9 cellular contexts compared by ENCODE assay signal in the genomic region with DNA sequence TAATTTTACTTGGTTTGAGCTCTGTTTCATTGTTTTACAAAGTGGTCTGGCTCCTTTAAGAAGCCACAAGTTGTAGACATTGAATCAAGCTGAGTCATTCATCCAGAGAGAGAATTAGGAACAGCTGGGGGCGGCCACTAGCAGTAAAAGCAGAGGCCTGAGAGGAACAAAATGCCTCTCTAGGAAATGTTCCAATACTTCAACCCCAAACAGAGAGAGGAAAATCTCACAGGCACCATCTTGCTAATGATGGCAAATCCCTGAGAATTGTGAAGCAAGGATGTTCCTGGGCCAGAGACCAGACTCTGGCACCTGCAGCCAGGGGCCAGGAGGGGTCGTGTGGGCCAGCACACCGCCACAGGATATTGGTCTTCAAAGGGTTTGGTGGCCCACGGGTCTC. TPM values are rescaled to one million over a fixed set of nuclear protein-coding genes. Genes with fewer than 3 reads are reported as not detected.
DNase-seq lines count a peak whose midpoint lies in the region; ATAC-seq and TF ChIP-seq lines count a peak whose summit lies in the region.
"Had no signal": no experiment of that assay in that cellular context is flagged by ENCODE, and none has a peak within 500 bp of the region (broad histone marks: within the 10 kb centered on the region; RNA-seq: fewer than 3 reads in every experiment).

No MANE protein-coding gene starts in this region.

- peak overlapping the region; percentile 70; the same call in 1 of the 2 replicates for H3K27ac Mint-ChIP-seq in GM23338

- ATAC-seq in GM23338: peak; percentile 82
- peak; percentile 77 for ATAC-seq in foreskin keratinocyte
- ATAC-seq in sciatic nerve: peak; percentile 55
- ATAC-seq in GM18858 (IDR thresholded peaks at IDR 0.05; ENCODE audit: unreplicated experiment): no peak

- peaks cover 2% of the 10 kb centered on the region for H3K27me3 Mint-ChIP-seq in GM23338 (ENCODE audit: insufficient read depth, low read depth, poor library complexity)

- TF ChIP-seq CTCF in GM23338 (conservative IDR thresholded peaks at IDR 0.05; ENCODE audit: low read depth in 2 of 2) (0 out of 4 replicates have a peak, but pooled peaks of 1 of the 2 experiments have one; percentile 17), foreskin keratinocyte (conservative IDR thresholded peaks at IDR 0.05) (peak; percentile 34)

- H3K9me2 ChIP-seq in GM23338 (ENCODE audit: insufficient read depth): 0 out of 2 replicates have a peak, but pooled peaks cover 6% of the 10 kb centered on the region

- peaks cover 42% of the 10 kb centered on the region for H3K4me1 Mint-ChIP-seq in GM23338
- H3K4me1 Mint-ChIP-seq: central memory CD8-positive, alpha-beta T cell had no signal

- H3K4me3 ChIP-seq in GM23338: no peak overlapping the region
- no peak overlapping the region for H3K4me3 ChIP-seq in SJSA1

- no peaks in the 10 kb centered on the region for H3K9me3 Mint-ChIP-seq in GM23338
- H3K9me3 Mint-ChIP-seq: central memory CD8-positive, alpha-beta T cell had no signal

- peak overlapping the region; percentile 72 for H2AFZ ChIP-seq in GM23338

- H3K27ac ChIP-seq in GM23338 (ENCODE audit: low read depth) (no peak overlapping the region), SJSA1 (peak overlapping the region; percentile 59), foreskin keratinocyte (no peak overlapping the region)

- H3K4me2 ChIP-seq in GM23338: no peak overlapping the region

- H4K20me1 ChIP-seq in GM23338 (replicated peaks; ENCODE audit: insufficient read depth): no peaks in the 10 kb centered on the region

- H3K36me3 ChIP-seq in GM23338 (ENCODE audit: insufficient read depth) (no peaks in the 10 kb centered on the region), SJSA1 (no peaks in the 10 kb centered on the region)

- no peaks in the 10 kb centered on the region for H3K9me3 ChIP-seq in SJSA1 (replicated peaks)

- no peak overlapping the region for H3K4me3 Mint-ChIP-seq in GM23338
- H3K4me3 Mint-ChIP-seq: central memory CD8-positive, alpha-beta T cell had no signal

- H3K4me1 ChIP-seq in GM23338 (ENCODE audit: insufficient read depth): peaks cover 23% of the 10 kb centered on the region
- H3K4me1 ChIP-seq in SJSA1 (replicated peaks): peaks cover 41% of the 10 kb centered on the region
- peaks cover 25% of the 10 kb centered on the region for H3K4me1 ChIP-seq in foreskin keratinocyte

- peak; percentile 49 for DNase-seq in GM23338 (ENCODE audit: low spot score)
- peak; percentile 83 to 85 for DNase-seq in SJSA1 (ENCODE audit: low read depth in 1 of 2, low spot score in 2 of 2)
- peak in 1 of 2 donors; percentile 62 for DNase-seq in foreskin keratinocyte
- no peak for DNase-seq in sciatic nerve (ENCODE audit: low spot score)
- no peak for DNase-seq in NCI-H1092 (lab: John Stamatoyannopoulos, UW)
- no peak for DNase-seq in COLO668 (lab: John Stamatoyannopoulos, UW; ENCODE audit: unreplicated experiment)
- no peak for DNase-seq in NCI-H774 (lab: John Stamatoyannopoulos, UW)

- H3K79me2 ChIP-seq in GM23338 (replicated peaks; ENCODE audit: insufficient read depth): no peaks in the 10 kb centered on the region

- intact Hi-C loops in sciatic nerve (cut with DNase I): no loop called here

- H3K27me3 ChIP-seq in GM23338 (ENCODE audit: insufficient read depth) (no peaks in the 10 kb centered on the region), SJSA1 (replicated peaks) (no peaks in the 10 kb centered on the region), foreskin keratinocyte (no peaks in the 10 kb centered on the region)

- no peaks in the 10 kb centered on the region for H3F3A ChIP-seq in GM23338 (replicated peaks; ENCODE audit: low read depth)

- H3K36me3 Mint-ChIP-seq in GM23338 (ENCODE audit: low read depth): no peaks in the 10 kb centered on the region

TF ChIP-seq in GM23338, 12 proteins besides CTCF, POLR2A, EP300 and RAD21:
- TF ChIP-seq, protein P1, sequence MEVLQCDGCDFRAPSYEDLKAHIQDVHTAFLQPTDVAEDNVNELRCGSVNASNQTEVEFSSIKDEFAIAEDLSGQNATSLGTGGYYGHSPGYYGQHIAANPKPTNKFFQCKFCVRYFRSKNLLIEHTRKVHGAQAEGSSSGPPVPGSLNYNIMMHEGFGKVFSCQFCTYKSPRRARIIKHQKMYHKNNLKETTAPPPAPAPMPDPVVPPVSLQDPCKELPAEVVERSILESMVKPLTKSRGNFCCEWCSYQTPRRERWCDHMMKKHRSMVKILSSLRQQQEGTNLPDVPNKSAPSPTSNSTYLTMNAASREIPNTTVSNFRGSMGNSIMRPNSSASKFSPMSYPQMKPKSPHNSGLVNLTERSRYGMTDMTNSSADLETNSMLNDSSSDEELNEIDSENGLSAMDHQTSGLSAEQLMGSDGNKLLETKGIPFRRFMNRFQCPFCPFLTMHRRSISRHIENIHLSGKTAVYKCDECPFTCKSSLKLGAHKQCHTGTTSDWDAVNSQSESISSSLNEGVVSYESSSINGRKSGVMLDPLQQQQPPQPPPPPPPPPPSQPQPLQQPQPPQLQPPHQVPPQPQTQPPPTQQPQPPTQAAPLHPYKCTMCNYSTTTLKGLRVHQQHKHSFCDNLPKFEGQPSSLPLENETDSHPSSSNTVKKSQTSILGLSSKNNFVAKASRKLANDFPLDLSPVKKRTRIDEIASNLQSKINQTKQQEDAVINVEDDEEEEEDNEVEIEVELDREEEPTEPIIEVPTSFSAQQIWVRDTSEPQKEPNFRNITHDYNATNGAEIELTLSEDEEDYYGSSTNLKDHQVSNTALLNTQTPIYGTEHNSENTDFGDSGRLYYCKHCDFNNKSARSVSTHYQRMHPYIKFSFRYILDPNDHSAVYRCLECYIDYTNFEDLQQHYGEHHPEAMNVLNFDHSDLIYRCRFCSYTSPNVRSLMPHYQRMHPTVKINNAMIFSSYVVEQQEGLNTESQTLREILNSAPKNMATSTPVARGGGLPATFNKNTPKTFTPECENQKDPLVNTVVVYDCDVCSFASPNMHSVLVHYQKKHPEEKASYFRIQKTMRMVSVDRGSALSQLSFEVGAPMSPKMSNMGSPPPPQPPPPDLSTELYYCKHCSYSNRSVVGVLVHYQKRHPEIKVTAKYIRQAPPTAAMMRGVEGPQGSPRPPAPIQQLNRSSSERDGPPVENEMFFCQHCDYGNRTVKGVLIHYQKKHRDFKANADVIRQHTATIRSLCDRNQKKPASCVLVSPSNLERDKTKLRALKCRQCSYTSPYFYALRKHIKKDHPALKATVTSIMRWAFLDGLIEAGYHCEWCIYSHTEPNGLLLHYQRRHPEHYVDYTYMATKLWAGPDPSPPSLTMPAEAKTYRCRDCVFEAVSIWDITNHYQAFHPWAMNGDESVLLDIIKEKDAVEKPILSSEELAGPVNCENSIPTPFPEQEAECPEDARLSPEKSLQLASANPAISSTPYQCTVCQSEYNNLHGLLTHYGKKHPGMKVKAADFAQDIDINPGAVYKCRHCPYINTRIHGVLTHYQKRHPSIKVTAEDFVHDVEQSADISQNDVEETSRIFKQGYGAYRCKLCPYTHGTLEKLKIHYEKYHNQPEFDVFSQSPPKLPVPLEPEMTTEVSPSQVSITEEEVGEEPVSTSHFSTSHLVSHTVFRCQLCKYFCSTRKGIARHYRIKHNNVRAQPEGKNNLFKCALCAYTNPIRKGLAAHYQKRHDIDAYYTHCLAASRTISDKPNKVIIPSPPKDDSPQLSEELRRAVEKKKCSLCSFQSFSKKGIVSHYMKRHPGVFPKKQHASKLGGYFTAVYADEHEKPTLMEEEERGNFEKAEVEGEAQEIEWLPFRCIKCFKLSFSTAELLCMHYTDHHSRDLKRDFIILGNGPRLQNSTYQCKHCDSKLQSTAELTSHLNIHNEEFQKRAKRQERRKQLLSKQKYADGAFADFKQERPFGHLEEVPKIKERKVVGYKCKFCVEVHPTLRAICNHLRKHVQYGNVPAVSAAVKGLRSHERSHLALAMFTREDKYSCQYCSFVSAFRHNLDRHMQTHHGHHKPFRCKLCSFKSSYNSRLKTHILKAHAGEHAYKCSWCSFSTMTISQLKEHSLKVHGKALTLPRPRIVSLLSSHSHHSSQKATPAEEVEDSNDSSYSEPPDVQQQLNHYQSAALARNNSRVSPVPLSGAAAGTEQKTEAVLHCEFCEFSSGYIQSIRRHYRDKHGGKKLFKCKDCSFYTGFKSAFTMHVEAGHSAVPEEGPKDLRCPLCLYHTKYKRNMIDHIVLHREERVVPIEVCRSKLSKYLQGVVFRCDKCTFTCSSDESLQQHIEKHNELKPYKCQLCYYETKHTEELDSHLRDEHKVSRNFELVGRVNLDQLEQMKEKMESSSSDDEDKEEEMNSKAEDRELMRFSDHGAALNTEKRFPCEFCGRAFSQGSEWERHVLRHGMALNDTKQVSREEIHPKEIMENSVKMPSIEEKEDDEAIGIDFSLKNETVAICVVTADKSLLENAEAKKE (CRISPR knock-in tag; IDR thresholded peaks at IDR 0.05): peak; percentile 85
- no peak for TF ChIP-seq EZH2 (IDR thresholded peaks at IDR 0.05; ENCODE audit: low read depth, unreplicated experiment)

RNA-seq across cellular contexts. Expression of a gene that starts 26.5 kb away (rescaled TPM):
- 4.5 and 5.1 TPM in 2 replicates for total RNA-seq in GM23338 (2014; rRNA removed; shearing (Covaris generic))
- 0.95 and 1.2 TPM in 2 replicates for polyA plus RNA-seq in GM23338 (2016; fragmentation: Nextera tagmentation; extraction: Ambion mirVana)
- 0.05 TPM in 1 of 2 replicates, not detected in the other for total RNA-seq in SJSA1 (2014; rRNA removed; shearing (Covaris generic))
- total RNA-seq in foreskin keratinocyte: not detected in 2 replicates
- polyA plus RNA-seq in foreskin keratinocyte: 0.01 TPM in 1 of 2 replicates, not detected in the other
- 9.7 TPM for total RNA-seq in sciatic nerve

Comparison
In these comparisons a context has a peak if more than half of its experiments do, and no peak if none do; other contexts are left out.
1. DNase-seq: peak in GM23338 (single experiment) and SJSA1 (2 of 2); none in sciatic nerve (single experiment), NCI-H1092 (single experiment), COLO668 (single experiment) and NCI-H774 (single experiment).